8 cellular contexts compared by ENCODE assay signal in genomic region chr3:127590593-127591477, GRCh38. TPM values are rescaled to one million over a fixed set of nuclear protein-coding genes. Genes with fewer than 3 reads are reported as not detected.
A peak's percentile ranks its signal among the peaks of the same experiment; 100 is the strongest.
DNase-seq lines count a peak whose midpoint lies in the region; ATAC-seq, FAIRE-seq and TF ChIP-seq lines count a peak whose summit lies in the region.

Gene TPRA1, minus strand, starts transcription at chr3:127590733. Its CDS starts 10,587 bp downstream, at chr3:127580146.

- no peaks in the 10 kb centered on the region for H3K27me3 ChIP-seq in BLaER1 treated with 17β-estradiol and CSF1 and Interleukin-3, amounts not matched to agents 10 nM and 100 nM
- H3K27me3 ChIP-seq in colonic mucosa (no peaks in the 10 kb centered on the region), layer of hippocampus (ENCODE audit: control insufficient read depth, insufficient read depth, low read length) (no peaks in the 10 kb centered on the region)

- TF ChIP-seq CTCF in colonic mucosa (IDR thresholded peaks at IDR 0.05) = no peak

- intact Hi-C loops in colonic mucosa (cut with DNase I) = no loop called here

- peak within 1 kb of the TSS; percentile 87 to 97 (median 93) for H3K9ac ChIP-seq in BLaER1 treated with 17β-estradiol and CSF1 and Interleukin-3, amounts not matched to agents 10 nM and 100 nM
- peak within 1 kb of the TSS; percentile 90 to 93 for H3K9ac ChIP-seq in colonic mucosa (ENCODE audit: low read depth in 2 of 2, low read length in 2 of 2)

- H3K4me2 ChIP-seq in BLaER1 treated with 17β-estradiol and CSF1 and Interleukin-3, amounts not matched to agents 10 nM and 100 nM = peak within 1 kb of the TSS; percentile 92 to 100 (median 98)

- H3K4me1 ChIP-seq in BLaER1 treated with 17β-estradiol and CSF1 and Interleukin-3, amounts not matched to agents 10 nM and 100 nM = peaks cover 31 to 54% (median 44%) of the 10 kb centered on the region in 10 experiments
- H3K4me1 ChIP-seq in colonic mucosa = peaks cover 7% of the 10 kb centered on the region

- peak; percentile 58 for ATAC-seq in HG03457 (IDR thresholded peaks at IDR 0.05; ENCODE audit: unreplicated experiment)

- H3K36me3 ChIP-seq in BLaER1 treated with 17β-estradiol and CSF1 and Interleukin-3, amounts not matched to agents 10 nM and 100 nM = peaks cover 0 to 23% (median 11%) of the 10 kb centered on the region in 11 experiments; a peak in 12 of 22 replicates
- H3K36me3 ChIP-seq in colonic mucosa = no peaks in the 10 kb centered on the region

- peak; percentile 91 for DNase-seq in GM19239 (ENCODE audit: insufficient read length, low spot score)
- DNase-seq in NCI-H524 (lab: John Stamatoyannopoulos, UW) = peak; percentile 100
- peak; percentile 88 for DNase-seq in activated CD4-positive, alpha-beta T cell treated with anti-CD3 and anti-CD28 coated beads for 48 hours
- peak; percentile 91 for DNase-seq in colonic mucosa
- DNase-seq in stimulated activated CD4-positive, alpha-beta T cell treated with anti-CD3 and anti-CD28 coated beads, Interleukin-1b, Interleukin-23, amount 100 ng/mL, for 4 hours (ENCODE audit: low read depth in 2 of 2) = peak; percentile 61 to 63

- H3K4me3 ChIP-seq in BLaER1 treated with 17β-estradiol and CSF1 and Interleukin-3, amounts not matched to agents 10 nM and 100 nM = peak within 1 kb of the TSS; percentile 79 to 99 (median 92)
- peak within 1 kb of the TSS; percentile 92 for H3K4me3 ChIP-seq in colonic mucosa

- peaks cover 37 to 47% (median 44%) of the 10 kb centered on the region in 11 experiments for H4K20me1 ChIP-seq in BLaER1 treated with 17β-estradiol and CSF1 and Interleukin-3, amounts not matched to agents 10 nM and 100 nM

- peak; percentile 96 for FAIRE-seq in GM19239 (lab: Jason Lieb, UNC)

- no peaks in the 10 kb centered on the region for H3K9me3 ChIP-seq in BLaER1 treated with 17β-estradiol and CSF1 and Interleukin-3, amounts not matched to agents 10 nM and 100 nM (replicated peaks in 1 of 11)
- no peaks in the 10 kb centered on the region for H3K9me3 ChIP-seq in colonic mucosa

- H3K27ac ChIP-seq in BLaER1 treated with 17β-estradiol and CSF1 and Interleukin-3, amounts not matched to agents 10 nM and 100 nM = peak within 1 kb of the TSS; percentile 83 to 96 (median 89)
- H3K27ac ChIP-seq in colonic mucosa = peak within 1 kb of the TSS; percentile 94
- H3K27ac ChIP-seq in layer of hippocampus (ENCODE audit: low read depth, low read length) = peak within 1 kb of the TSS; percentile 86

RNA-seq across cellular contexts. Expression of gene TPRA1, which starts in this region (rescaled TPM):
- 10 to 100 TPM; 23.4 to 38.0 TPM for total RNA-seq in colonic mucosa

Comparison
In these comparisons a context has a peak if more than half of its experiments do, and no peak if none do; other contexts are left out.
1. Peak in every context shown above with its lines: DNase-seq, ATAC-seq, H3K4me3 ChIP-seq and H3K27ac ChIP-seq.